Comparison of ENCODE assay signal across 9 cellular contexts in genomic region chr9:121133104-121133816, GRCh38. TPM values are rescaled to one million over a fixed set of nuclear protein-coding genes. Genes with fewer than 3 reads are reported as not detected.
A peak's percentile ranks its signal among the peaks of the same experiment; 100 is the strongest.
DNase-seq lines count a peak whose midpoint lies in the region; ATAC-seq, FAIRE-seq and TF ChIP-seq lines count a peak whose summit lies in the region.
"Had no signal": no experiment of that assay in that cellular context is flagged by ENCODE, and none has a peak within 500 bp of the region (broad histone marks: within the 10 kb centered on the region; RNA-seq: fewer than 3 reads in every experiment).

No MANE protein-coding gene starts in this region.

- peak overlapping the region; percentile 79 for H2AFZ ChIP-seq in keratinocyte (ENCODE audit: control insufficient read depth, low read length)

- no peak overlapping the region for H3K4me3 ChIP-seq in NT2/D1 (ENCODE audit: insufficient read length, low read depth)
- peak overlapping the region in 1 of 3 experiments; percentile 25 for H3K4me3 ChIP-seq in keratinocyte (ENCODE audit: control insufficient read depth in 2 of 3, extremely low read depth in 1 of 3, insufficient read depth in 2 of 3, low read depth in 1 of 3, low read length in 3 of 3)
- H3K4me3 ChIP-seq: heart left ventricle had no signal

- no peaks in the 10 kb centered on the region for H3K9me3 ChIP-seq in NT2/D1 (ENCODE audit: insufficient read depth, low read length)
- H3K9me3 ChIP-seq in keratinocyte (ENCODE audit: control insufficient read depth, low read depth, low read length) = no peaks in the 10 kb centered on the region
- H3K9me3 ChIP-seq: heart left ventricle had no signal

- DNase-seq in NT2/D1 (ENCODE audit: low read depth, low spot score) (peak; percentile 36), activated T-cell treated with anti-CD3 and anti-CD28 coated beads for 48 hours (ENCODE audit: low read depth) (peak; percentile 35), keratinocyte (ENCODE audit: low read depth, low spot score) (no peak), GM10266 (ENCODE audit: extremely low spot score) (no peak), hepatic stellate cell (ENCODE audit: low spot score) (no peak)
- peak; percentile 15 to 25 for DNase-seq in stimulated activated CD8-positive, alpha-beta memory T cell treated with anti-CD3 and anti-CD28 coated beads, Interleukin-7, amount 100 ng/mL, for 48 hours (ENCODE audit: extremely low read depth in 1 of 2, low read depth in 1 of 2)

- ATAC-seq in HG03097 (IDR thresholded peaks at IDR 0.05; ENCODE audit: low FRiP score, unreplicated experiment) (no peak), GM21390 (IDR thresholded peaks at IDR 0.05; ENCODE audit: unreplicated experiment) (no peak)
- ATAC-seq: heart left ventricle had no signal

- dilution Hi-C loops in keratinocyte (cut with MboI; ENCODE audit: extremely low pct_ligation_motif_present, low sequenced_read_pairs) = no loop called here

- no peaks in the 10 kb centered on the region for H3K27me3 ChIP-seq in NT2/D1 (ENCODE audit: insufficient read depth, insufficient read length)
- no peaks in the 10 kb centered on the region for H3K27me3 ChIP-seq in keratinocyte (ENCODE audit: control insufficient read depth, extremely low read depth, insufficient read depth, low read length)
- H3K27me3 ChIP-seq: heart left ventricle had no signal

- peak overlapping the region; percentile 40 for H3K27ac ChIP-seq in keratinocyte (ENCODE audit: control insufficient read depth, insufficient read depth, low read length)

- peak overlapping the region; percentile 26 for H3K9ac ChIP-seq in NT2/D1 (ENCODE audit: insufficient read length, low read depth)
- H3K9ac ChIP-seq in keratinocyte (ENCODE audit: control insufficient read depth, extremely low read depth, insufficient read depth, low read length) = no peak overlapping the region

- no peaks in the 10 kb centered on the region for H4K20me1 ChIP-seq in keratinocyte (ENCODE audit: control insufficient read depth, extremely low read depth, insufficient read depth, low read length)

- H3K9me1 ChIP-seq in keratinocyte (ENCODE audit: control insufficient read depth, extremely low read depth, insufficient read depth, low read length) = no peaks in the 10 kb centered on the region

- H3K4me1 ChIP-seq in NT2/D1 (ENCODE audit: insufficient read depth, insufficient read length) (peaks cover 3% of the 10 kb centered on the region), keratinocyte (ENCODE audit: control insufficient read depth, extremely low read depth, insufficient read depth, low read length) (peaks cover 23% of the 10 kb centered on the region)

- H3K79me2 ChIP-seq in keratinocyte (ENCODE audit: control insufficient read depth, insufficient read depth, low read length) = no peaks in the 10 kb centered on the region

- H3K4me2 ChIP-seq in keratinocyte (ENCODE audit: control insufficient read depth, extremely low read depth, insufficient read depth, low read depth, low read length) = peak overlapping the region; percentile 60

- H3K36me3 ChIP-seq in NT2/D1 (ENCODE audit: insufficient read depth, insufficient read length, low read length) (no peaks in the 10 kb centered on the region), keratinocyte (ENCODE audit: control insufficient read depth in 2 of 2, extremely low read depth in 1 of 2, insufficient read depth in 2 of 2, low read length in 2 of 2) (peaks cover 0 to 7% of the 10 kb centered on the region in 2 experiments)

- peak; percentile 69 for FAIRE-seq in keratinocyte (lab: Jason Lieb, UNC)

- no peak for TF ChIP-seq CTCF in keratinocyte (optimal IDR thresholded peaks at IDR 0.05 in 1 of 3, IDR thresholded peaks at IDR 0.05 in 1 of 3, conservative IDR thresholded peaks at IDR 0.05 in 1 of 3; ENCODE audit: extremely low read depth in 1 of 3, insufficient read depth in 2 of 3, low read length in 3 of 3)
- no peak for TF ChIP-seq CTCF in GM10266 (IDR thresholded peaks at IDR 0.05; ENCODE audit: control insufficient read depth, insufficient read depth, low read depth, missing control alignments)

RNA-seq across cellular contexts. Expression of gene CNTRL, which starts 58.5 kb away (rescaled TPM):
- 2.4 to 5.3 TPM (median 3.5 TPM) in 3 replicates for polyA plus RNA-seq in keratinocyte
- 3.8 TPM for polyA plus RNA-seq in keratinocyte (2011; ENCODE audit: low read depth)
- polyA plus RNA-seq in keratinocyte (2011; cell fraction: cytosol; rRNA removed) = 1.6 and 2.3 TPM in 2 replicates
- 5.2 and 5.4 TPM in 2 replicates for polyA plus RNA-seq in keratinocyte (2011; cell fraction: nucleus; rRNA removed)
- 1.5 and 3.4 TPM in 2 replicates for polyA plus RNA-seq in keratinocyte (2012; ENCODE audit: low replicate concordance)
- polyA minus RNA-seq in keratinocyte = 2.6 to 5.9 TPM (median 4.8 TPM) in 3 replicates
- 5.0 TPM for polyA minus RNA-seq in keratinocyte (2011; cell fraction: cytosol; rRNA and poly(A)+ RNA removed)
- polyA minus RNA-seq in keratinocyte (2011; cell fraction: nucleus; rRNA and poly(A)+ RNA removed) = 1.5 and 7.8 TPM in 2 replicates

Comparison
In these comparisons a context has a peak if more than half of its experiments do, and no peak if none do; other contexts are left out.
1. DNase-seq: peak in NT2/D1 (single experiment), activated T-cell treated with anti-CD3 and anti-CD28 coated beads for 48 hours (single experiment) and stimulated activated CD8-positive, alpha-beta memory T cell treated with anti-CD3 and anti-CD28 coated beads, Interleukin-7, amount 100 ng/mL, for 48 hours (2 of 2); none in keratinocyte (single experiment), GM10266 (single experiment) and hepatic stellate cell (single experiment).